ENCODE assay signal across 18 cellular contexts in the genomic region with DNA sequence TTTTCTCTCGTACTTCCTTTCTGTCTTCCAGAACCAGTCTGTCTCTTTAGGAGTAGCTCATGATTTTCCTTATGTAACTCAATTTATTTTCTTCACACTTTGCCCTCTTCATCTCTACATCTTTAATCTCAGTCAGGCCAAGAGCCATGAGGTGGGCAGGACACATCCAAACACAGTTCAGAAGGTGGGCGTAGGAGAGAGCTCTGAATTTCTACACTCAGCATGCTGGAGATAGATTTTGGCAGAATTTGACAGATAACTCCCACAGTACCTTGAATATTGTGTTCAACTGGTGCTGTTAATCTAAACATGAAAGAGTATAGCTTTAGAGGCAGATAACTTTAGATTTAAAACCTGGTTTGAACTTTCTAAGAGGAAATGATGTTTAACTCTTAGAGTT. TPM values are rescaled to one million over a fixed set of nuclear protein-coding genes. Genes with fewer than 3 reads are reported as not detected.
DNase-seq lines count a peak whose midpoint lies in the region; FAIRE-seq and TF ChIP-seq lines count a peak whose summit lies in the region.
"Had no signal": no experiment of that assay in that cellular context is flagged by ENCODE, and none has a peak within 500 bp of the region (broad histone marks: within the 10 kb centered on the region; RNA-seq: fewer than 3 reads in every experiment).

No MANE protein-coding gene starts in this region.

- TF ChIP-seq CTCF in H1 (IDR thresholded peaks at IDR 0.05; ENCODE audit: control extremely low read depth in 1 of 3, insufficient read depth in 1 of 3, low read depth in 1 of 3, low read length in 3 of 3) (no peak), esophagus muscularis mucosa (IDR thresholded peaks at IDR 0.05) (no peak), uterus (IDR thresholded peaks at IDR 0.05) (no peak)

- H2BK20ac ChIP-seq in H1 (ENCODE audit: low read length), result no peak overlapping the region

- DNase-seq in H1 (ENCODE audit: low read depth in 1 of 2, low spot score in 2 of 2) (no peak), putamen (ENCODE audit: low spot score) (peak; percentile 52), esophagus muscularis mucosa (ENCODE audit: extremely low spot score) (no peak), uterus (no peak)
- DNase-seq in effector CD4-positive, alpha-beta T cell, result no peak
- DNase-seq: C1 segment of cervical spinal cord; Calu3; CD4-positive, alpha-beta memory T cell; COR-L47; DMS53; DMS79 treated with DMSO at 0.1 percent for 48 hours; GF-D8; HCEC 1CT had no signal

- H4K5ac ChIP-seq in H1 (ENCODE audit: insufficient read length, low read depth, low read length), result peak overlapping the region; percentile 23

- no peaks in the 10 kb centered on the region for H4K20me1 ChIP-seq in H1 (replicated peaks in 1 of 2; ENCODE audit: control insufficient read depth in 1 of 2, insufficient read depth in 2 of 2, low read length in 2 of 2)

- H2BK12ac ChIP-seq in H1 (ENCODE audit: low read depth, low read length), result no peak overlapping the region

- intact Hi-C loops in esophagus muscularis mucosa (cut with DNase I), result no loop called here
- intact Hi-C loops in uterus (cut with DNase I; ENCODE audit: low total_unique reads), result no loop called here

- H3K4me1 ChIP-seq in HUES48 (ENCODE audit: control insufficient read depth, insufficient read depth, low read length) (peaks cover 26% of the 10 kb centered on the region), H1 (replicated peaks in 1 of 4; ENCODE audit: control insufficient read depth in 3 of 4, insufficient read depth in 4 of 4, low read length in 3 of 4) (peaks cover 2 to 11% (median 6%) of the 10 kb centered on the region in 4 experiments; a peak in 5 of 7 replicates), esophagus muscularis mucosa (no peaks in the 10 kb centered on the region), uterus (no peaks in the 10 kb centered on the region)

- no peak overlapping the region for H4K8ac ChIP-seq in H1 (ENCODE audit: extremely low read depth, insufficient read depth, low read length)

- H3K23ac ChIP-seq in H1 (ENCODE audit: insufficient read length), result no peak overlapping the region

- POLR2A ChIA-PET in H1 (lab: Charles Lee; ENCODE audit: partially characterized antibody), result interaction anchor here (0.6 to 1.3 kb wide), 3 partner anchors 15 to 51 kb away, joined by 3 to 4 read pairs (median 3); a partner anchor contains a TSS

- TF ChIP-seq RAD21 in H1 (IDR thresholded peaks at IDR 0.05 in 1 of 2, conservative IDR thresholded peaks at IDR 0.05 in 1 of 2; ENCODE audit: low read depth in 2 of 2, low read length in 2 of 2), result no peak

- H3K56ac ChIP-seq in H1 (replicated peaks; ENCODE audit: insufficient read length, low read depth, low read length), result no peak overlapping the region

- H3K4me3 ChIP-seq in HUES48 (ENCODE audit: low read depth, low read length) (no peak overlapping the region), H1 (ENCODE audit: extremely low read depth in 1 of 4, insufficient read depth in 2 of 4, low read depth in 3 of 4, low read length in 4 of 4) (no peak overlapping the region), esophagus muscularis mucosa (no peak overlapping the region), uterus (no peak overlapping the region)
- H3K4me3 ChIP-seq: GM23338 had no signal

- H3K4ac ChIP-seq in H1 (replicated peaks; ENCODE audit: insufficient read length, low read depth, low read length), result no peak overlapping the region

- no peaks in the 10 kb centered on the region; the same call in 1 of the 2 replicates for H3K23me2 ChIP-seq in H1 (ENCODE audit: low read depth, low read length)

- FAIRE-seq in H1 (lab: Jason Lieb, UNC), result no peak
- FAIRE-seq: GM12891, GM18507, H54 had no signal

- H2AK5ac ChIP-seq in H1 (ENCODE audit: low read depth, low read length), result no peak overlapping the region

- H4K91ac ChIP-seq in H1 (replicated peaks; ENCODE audit: insufficient read length, low read length), result no peak overlapping the region

- H3K27ac ChIP-seq in HUES48 (ENCODE audit: low read depth, low read length) (peak overlapping the region; percentile 96), H1 (ENCODE audit: low read depth, low read length) (no peak overlapping the region), esophagus muscularis mucosa (replicated peaks in 1 of 4) (no peak overlapping the region), uterus (no peak overlapping the region)

- H3K9ac ChIP-seq in HUES48 (ENCODE audit: low read depth, low read length) (no peak overlapping the region), H1 (replicated peaks in 1 of 4; ENCODE audit: extremely low read depth in 1 of 4, low read depth in 3 of 4, low read length in 3 of 4) (no peak overlapping the region)

- no peak for TF ChIP-seq POLR2A in H1 (IDR thresholded peaks at IDR 0.05; ENCODE audit: control extremely low read depth in 1 of 2, low read depth in 2 of 2, low read length in 2 of 2)
- TF ChIP-seq POLR2A in esophagus muscularis mucosa (IDR thresholded peaks at IDR 0.05; ENCODE audit: low read depth), result no peak
- no peak for TF ChIP-seq POLR2A in uterus (IDR thresholded peaks at IDR 0.05)

- H2BK120ac ChIP-seq in H1 (replicated peaks; ENCODE audit: low read depth, low read length), result peak overlapping the region; percentile 8

- H3K79me1 ChIP-seq in H1 (ENCODE audit: low read depth, low read length), result no peaks in the 10 kb centered on the region

- TF ChIP-seq EP300 in H1 (IDR thresholded peaks at IDR 0.05; ENCODE audit: borderline replicate concordance in 1 of 2, low read depth in 2 of 2, low read length in 2 of 2), result no peak
- TF ChIP-seq EP300 in esophagus muscularis mucosa (IDR thresholded peaks at IDR 0.05), result no peak

- no peak overlapping the region for H3K14ac ChIP-seq in H1 (ENCODE audit: insufficient read length)

- H3K27me3 ChIP-seq in HUES48 (ENCODE audit: control insufficient read depth, insufficient read depth, low read length), result no peaks in the 10 kb centered on the region
- H3K27me3 ChIP-seq in H1 (replicated peaks in 1 of 4; ENCODE audit: control insufficient read depth in 3 of 4, extremely low read depth in 1 of 4, insufficient read depth in 3 of 4, low read length in 3 of 4), result no peaks in the 10 kb centered on the region
- H3K27me3 ChIP-seq in esophagus muscularis mucosa, result no peaks in the 10 kb centered on the region
- H3K27me3 ChIP-seq in uterus, result no peaks in the 10 kb centered on the region

- H2BK5ac ChIP-seq in H1 (ENCODE audit: low read depth, low read length), result no peak overlapping the region

- H3K9me3 ChIP-seq in HUES48 (ENCODE audit: control insufficient read depth, insufficient read depth, low read length), result peaks cover 25% of the 10 kb centered on the region
- H3K9me3 ChIP-seq in H1 (ENCODE audit: insufficient read depth in 2 of 2, low read depth in 1 of 2, low read length in 1 of 2), result peaks cover 22 to 28% of the 10 kb centered on the region in 2 experiments
- no peaks in the 10 kb centered on the region for H3K9me3 ChIP-seq in esophagus muscularis mucosa
- H3K9me3 ChIP-seq in uterus, result no peaks in the 10 kb centered on the region

- no peak overlapping the region for H3K4me2 ChIP-seq in H1 (ENCODE audit: insufficient read depth in 1 of 2, low read depth in 2 of 2, low read length in 2 of 2)
- H3K4me2 ChIP-seq: GM23338 had no signal

- CTCF ChIA-PET in H1 (lab: Charles Lee; ENCODE audit: partially characterized antibody), result interaction anchor here (0.9 to 1.9 kb wide), 5 partner anchors 10 to 885 kb away, joined by 3 to 7 read pairs (median 4); no protein-coding TSS in a partner anchor

- H3K36me3 ChIP-seq in HUES48 (ENCODE audit: control insufficient read depth, insufficient read depth, low read length), result no peaks in the 10 kb centered on the region
- H3K36me3 ChIP-seq in H1 (ENCODE audit: control insufficient read depth in 2 of 4, insufficient read depth in 4 of 4, low read length in 3 of 4), result peaks cover 0 to 11% (median 4%) of the 10 kb centered on the region in 4 experiments; a peak in 3 of 8 replicates
- H3K36me3 ChIP-seq in esophagus muscularis mucosa, result no peaks in the 10 kb centered on the region
- no peaks in the 10 kb centered on the region for H3K36me3 ChIP-seq in uterus

- 92% methylated on average over 2 of the region's 2 CpGs; no CpG with 5 or more reads in 1 of the 2 experiments for WGBS in H1 (ENCODE audit: extremely low coverage in 1 of 2, insufficient coverage in 1 of 2, insufficient read length in 1 of 2, insufficient replicate concordance in 2 of 2, low coverage in 1 of 2, low lambda C conversion rate in 2 of 2, missing lambda C conversion rate in 1 of 2), 2 experiments
- 79% methylated on average over 2 of the region's 2 CpGs for WGBS in esophagus muscularis mucosa

- H2BK15ac ChIP-seq in H1 (ENCODE audit: low read length), result no peak overlapping the region

- H2AFZ ChIP-seq in H1 (ENCODE audit: low read length), result no peak overlapping the region

- no peaks in the 10 kb centered on the region for H3K79me2 ChIP-seq in H1 (ENCODE audit: control insufficient read depth in 1 of 2, insufficient read depth in 2 of 2, low read length in 2 of 2)

- H3K18ac ChIP-seq in H1 (ENCODE audit: extremely low read depth, low read length), result no peak overlapping the region

RNA-seq across cellular contexts. Expression of a gene that starts 23.8 kb away (rescaled TPM):
- 20.5 and 21.0 TPM in 2 replicates for total RNA-seq in H1 (2021; fragmentation: NEBNext Ultra II Directional; extraction: Animal tissue kit (Norgen Biotek cat#: 25700))
- 5.9 and 7.5 TPM in 2 replicates for polyA plus RNA-seq in H1 (2011; rRNA removed)
- polyA plus RNA-seq in H1 (2011; cell fraction: cytosol; rRNA removed), result 7.7 TPM
- 6.5 TPM for polyA plus RNA-seq in H1 (2011; cell fraction: nucleus; rRNA removed)
- polyA plus RNA-seq in H1 (2012, experiment 1 of 2), result 8.0 to 12.5 TPM (median 9.3 TPM) in 4 replicates
- polyA plus RNA-seq in H1 (2012, experiment 2 of 2), result 1.4 TPM
- 10.2 TPM for polyA plus RNA-seq in H1 (2013, experiment 1 of 2)
- polyA plus RNA-seq in H1 (2013, experiment 2 of 2), result 9.3 TPM
- 17.3 and 22.3 TPM in 2 replicates for polyA minus RNA-seq in H1 (2011; rRNA and poly(A)+ RNA removed)
- 12.2 TPM for polyA minus RNA-seq in H1 (2011; cell fraction: cytosol; rRNA and poly(A)+ RNA removed)
- polyA minus RNA-seq in H1 (2011; cell fraction: nucleus; rRNA and poly(A)+ RNA removed), result 14.7 TPM
- 1 to 10 TPM; 5.3 to 6.4 (median 5.9) TPM for total RNA-seq in esophagus muscularis mucosa
- 10 to 100 TPM in 2 of 4 donors, 1 to 10 TPM in 2; 4.4 to 12.6 (median 9.0) TPM for total RNA-seq in uterus

RNA-seq across cellular contexts. Expression of a gene that starts 51.3 kb away (rescaled TPM):
- 51.3 and 55.4 TPM in 2 replicates for total RNA-seq in H1 (2021; fragmentation: NEBNext Ultra II Directional; extraction: Animal tissue kit (Norgen Biotek cat#: 25700))
- 42.5 and 61.9 TPM in 2 replicates for polyA plus RNA-seq in H1 (2011; rRNA removed)
- polyA plus RNA-seq in H1 (2011; cell fraction: cytosol; rRNA removed), result 64.0 TPM
- 305 TPM for polyA plus RNA-seq in H1 (2011; cell fraction: nucleus; rRNA removed)
- polyA plus RNA-seq in H1 (2012, experiment 1 of 2), result 47.2 to 66.8 TPM (median 61.2 TPM) in 4 replicates
- polyA plus RNA-seq in H1 (2012, experiment 2 of 2), result 36.4 TPM
- polyA plus RNA-seq in H1 (2013, experiment 1 of 2), result 34.3 TPM
- polyA plus RNA-seq in H1 (2013, experiment 2 of 2), result 30.6 TPM
- 38.4 and 38.6 TPM in 2 replicates for polyA minus RNA-seq in H1 (2011; rRNA and poly(A)+ RNA removed)
- 27.2 TPM for polyA minus RNA-seq in H1 (2011; cell fraction: cytosol; rRNA and poly(A)+ RNA removed)
- 63.9 TPM for polyA minus RNA-seq in H1 (2011; cell fraction: nucleus; rRNA and poly(A)+ RNA removed)
- total RNA-seq in esophagus muscularis mucosa (10 to 100 TPM; 20.0 to 27.1 (median 23.5) TPM), uterus (10 to 100 TPM; 27.2 to 46.1 (median 36.2) TPM)
